18 cellular contexts compared by ENCODE assay signal in the genomic region with DNA sequence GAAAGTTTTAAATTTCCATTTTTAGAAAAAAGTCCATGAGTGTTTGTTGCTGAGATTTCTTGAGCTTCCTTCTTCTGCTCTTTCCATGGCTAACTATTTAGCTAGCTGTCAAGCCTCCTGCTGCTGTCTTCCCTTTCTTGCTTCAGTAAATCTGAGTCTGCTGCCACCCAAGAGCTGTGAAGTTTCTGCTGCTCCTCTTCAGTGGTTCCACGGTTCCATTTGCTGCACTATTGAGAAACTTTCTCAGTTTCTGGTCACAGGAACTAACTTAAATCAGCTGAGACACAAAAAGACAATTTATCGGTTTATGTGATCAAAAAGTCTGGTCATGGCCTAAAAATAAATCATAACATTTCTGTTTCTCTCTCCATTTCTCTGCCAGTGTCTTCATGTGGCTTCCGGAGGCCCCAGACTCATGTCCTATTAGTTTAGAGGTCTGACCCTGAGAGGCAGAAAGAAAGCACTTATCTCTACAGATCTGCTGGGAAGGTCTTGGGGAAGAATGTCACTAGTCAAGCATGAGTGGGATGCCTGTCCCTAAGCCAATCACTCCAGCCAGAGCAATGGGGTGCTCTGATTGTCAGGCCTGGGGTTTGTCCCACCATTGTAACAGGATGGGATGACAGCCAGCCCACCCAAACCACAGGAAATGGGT.
"Had no signal": no experiment of that assay in that cellular context is flagged by ENCODE, and none has a peak within 500 bp of the region (broad histone marks: within the 10 kb centered on the region; RNA-seq: fewer than 3 reads in every experiment).

No MANE protein-coding gene starts in this region.

- H3K27ac ChIP-seq: ascending aorta, dorsolateral prefrontal cortex, gastrocnemius medialis, heart left ventricle, neutrophil, parathyroid adenoma, tibial artery, vagina had no signal

- H3K4me3 Mint-ChIP-seq: activated naive CD4-positive, alpha-beta T cell treated with anti-CD3 and anti-CD28 coated beads, Interleukin-2, amount 10 ng/mL, durations not matched to agents 7 days and 5 days; immature natural killer cell; stimulated activated effector memory CD8-positive, alpha-beta T cell treated with anti-CD3 and anti-CD28 coated beads, Interleukin-12 subunit alpha, Interleukin-12 subunit beta, amount 100 ng/mL, for 72 hours had no signal

- H3K4me1 ChIP-seq: ascending aorta, gastrocnemius medialis, parathyroid adenoma, tibial artery, vagina had no signal

- H3K79me2 ChIP-seq: parathyroid adenoma had no signal

- H2AFZ ChIP-seq: parathyroid adenoma had no signal

- H3K9me3 ChIP-seq: ascending aorta, gastrocnemius medialis, heart left ventricle, neutrophil, tibial artery, vagina had no signal

- ATAC-seq: gastrocnemius medialis; heart left ventricle; stimulated activated effector memory CD8-positive, alpha-beta T cell treated with anti-CD3 and anti-CD28 coated beads, Interleukin-12 subunit alpha, Interleukin-12 subunit beta, amount 100 ng/mL, for 72 hours had no signal

- H3K36me3 ChIP-seq: ascending aorta, gastrocnemius medialis, heart left ventricle, neutrophil, tibial artery, vagina had no signal

- H3K36me3 Mint-ChIP-seq: activated naive CD4-positive, alpha-beta T cell treated with anti-CD3 and anti-CD28 coated beads, Interleukin-2, amount 10 ng/mL, durations not matched to agents 7 days and 5 days; stimulated activated effector memory CD8-positive, alpha-beta T cell treated with anti-CD3 and anti-CD28 coated beads, Interleukin-12 subunit alpha, Interleukin-12 subunit beta, amount 100 ng/mL, for 72 hours had no signal

- H3K27ac Mint-ChIP-seq: activated naive CD4-positive, alpha-beta T cell treated with anti-CD3 and anti-CD28 coated beads, Interleukin-2, amount 10 ng/mL, durations not matched to agents 7 days and 5 days; activated T-helper 2 cell treated with anti-CD3 and anti-CD28 coated beads, Interferon-gamma antibody, Interleukin-2, Interleukin-4, amounts not matched to agents 10 μg/mL and 5 μg/mL and 100 μg/mL, durations not matched to agents 14 hours and 24 hours and 36 hours; immature natural killer cell; stimulated activated effector memory CD8-positive, alpha-beta T cell treated with anti-CD3 and anti-CD28 coated beads, Interleukin-12 subunit alpha, Interleukin-12 subunit beta, amount 100 ng/mL, for 72 hours had no signal

- H3K9ac ChIP-seq: parathyroid adenoma had no signal

- DNase-seq: activated CD4-positive, alpha-beta T cell treated with anti-CD3 and anti-CD28 coated beads, Interleukin-2, amount 50 U/mL, for 48 hours; activated CD4-positive, CD25-positive, alpha-beta regulatory T cell treated with anti-CD3 and anti-CD28 coated beads, Interleukin-2, amount 50 U/mL, for 72 hours; activated naive CD4-positive, alpha-beta T cell treated with anti-CD3 and anti-CD28 coated beads, Interleukin-2, amount 10 ng/mL, durations not matched to agents 7 days and 5 days; activated T-cell treated with anti-CD3 and anti-CD28 coated beads, Interleukin-2, amount 50 U/mL, for 1 hour; dorsolateral prefrontal cortex; erythroblast; gastrocnemius medialis; heart left ventricle; immature natural killer cell; stimulated activated CD4-positive, alpha-beta T cell treated with anti-CD3 and anti-CD28 coated beads, Interleukin-12 subunit alpha, Interleukin-12 subunit beta, amount 100 ng/mL, for 4 hours; T1000; tibial artery had no signal

- H3K9me3 Mint-ChIP-seq: activated naive CD4-positive, alpha-beta T cell treated with anti-CD3 and anti-CD28 coated beads, Interleukin-2, amount 10 ng/mL, durations not matched to agents 7 days and 5 days; activated T-helper 2 cell treated with anti-CD3 and anti-CD28 coated beads, Interferon-gamma antibody, Interleukin-2, Interleukin-4, amounts not matched to agents 10 μg/mL and 5 μg/mL and 100 μg/mL, durations not matched to agents 14 hours and 24 hours and 36 hours; immature natural killer cell; stimulated activated effector memory CD8-positive, alpha-beta T cell treated with anti-CD3 and anti-CD28 coated beads, Interleukin-12 subunit alpha, Interleukin-12 subunit beta, amount 100 ng/mL, for 72 hours had no signal

- H3K4me3 ChIP-seq: ascending aorta, dorsolateral prefrontal cortex, gastrocnemius medialis, heart left ventricle, tibial artery, vagina had no signal

- H3K27me3 ChIP-seq: ascending aorta, dorsolateral prefrontal cortex, gastrocnemius medialis, vagina had no signal

- H3K4me1 Mint-ChIP-seq: activated naive CD4-positive, alpha-beta T cell treated with anti-CD3 and anti-CD28 coated beads, Interleukin-2, amount 10 ng/mL, durations not matched to agents 7 days and 5 days; immature natural killer cell; stimulated activated effector memory CD8-positive, alpha-beta T cell treated with anti-CD3 and anti-CD28 coated beads, Interleukin-12 subunit alpha, Interleukin-12 subunit beta, amount 100 ng/mL, for 72 hours had no signal
